22 cellular contexts compared by ENCODE assay signal in the genomic region with DNA sequence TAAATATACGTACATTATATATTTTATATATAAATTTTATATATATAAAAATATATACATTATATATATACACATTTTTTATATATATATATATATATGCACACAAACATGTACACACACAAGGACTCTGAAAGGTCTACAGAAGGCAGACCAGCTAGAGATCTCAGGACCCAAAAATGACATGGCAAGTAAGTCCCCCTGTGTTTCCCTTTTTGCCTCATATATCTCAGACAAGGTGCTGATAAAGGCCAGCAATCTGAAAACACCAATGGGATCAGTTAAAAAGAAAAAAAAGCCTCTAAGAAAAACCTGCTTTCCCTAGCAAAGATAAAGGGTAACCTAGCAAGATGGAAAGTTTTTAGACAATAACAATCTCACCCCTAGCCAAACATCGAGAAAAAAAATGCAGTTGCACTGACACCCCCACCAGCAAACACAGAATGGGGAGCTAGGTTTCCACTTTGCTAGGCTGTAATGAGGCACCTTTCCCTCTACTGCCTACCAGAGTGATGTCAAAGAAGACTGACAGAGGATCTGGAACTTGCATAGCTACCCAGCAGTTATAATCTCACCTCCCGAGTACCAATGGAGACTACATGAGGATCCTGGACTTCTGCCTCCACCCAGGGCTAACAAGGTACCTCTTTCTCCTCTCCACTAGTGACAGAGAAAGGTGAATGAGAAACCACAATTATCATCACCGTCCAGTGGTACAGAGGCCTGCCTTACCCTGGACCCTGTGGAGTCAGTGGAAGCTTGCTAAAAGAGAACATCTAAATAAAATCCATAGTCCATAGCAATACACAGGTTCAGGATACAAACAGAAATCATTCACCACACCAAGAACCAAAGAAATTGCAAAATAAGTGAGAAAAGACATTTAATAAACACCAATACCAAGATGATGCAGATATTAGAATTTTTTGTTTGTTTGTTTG.
A peak's percentile ranks its signal among the peaks of the same experiment; 100 is the strongest.
DNase-seq lines count a peak whose midpoint lies in the region; ATAC-seq and TF ChIP-seq lines count a peak whose summit lies in the region.
"Had no signal": no experiment of that assay in that cellular context is flagged by ENCODE, and none has a peak within 500 bp of the region (broad histone marks: within the 10 kb centered on the region; RNA-seq: fewer than 3 reads in every experiment).

No MANE protein-coding gene starts in this region.

- H2AFZ ChIP-seq in GM23248: no peak overlapping the region
- H2AFZ ChIP-seq: parathyroid adenoma had no signal

- POLR2A ChIA-PET in CD4-positive, alpha-beta T cell (lab: Charles Lee): no interaction called here

- no peak for DNase-seq in CD4-positive, alpha-beta T cell
- DNase-seq in GM23248: peak; percentile 31
- peak; percentile 29 for DNase-seq in activated T-helper 1 cell treated with anti-CD3 and anti-CD28 coated beads, Interleukin-12 subunit alpha, Interleukin-12 subunit beta, Interleukin-2, Interleukin-4 antibody, amounts not matched to agents 30 ng/mL and 10 ng/mL and 1 ng/mL, durations not matched to agents 14 hours and 24 hours and 36 hours (ENCODE audit: low spot score)
- no peak for DNase-seq in psoas muscle
- DNase-seq in upper lobe of right lung: no peak
- no peak for DNase-seq in mesenteric fat pad (ENCODE audit: low spot score)
- DNase-seq in head of caudate nucleus: no peak
- DNase-seq: amniotic stem cell, GF-D8, H9, heart left ventricle, IMR-90, left ventricle myocardium inferior, NCI-H1436 treated with DMSO at 0.1 percent for 48 hours, NCI-H2171, NCI-H524 treated with DMSO at 0.1 percent for 48 hours, nephron progenitor cell, T-helper 9 cell had no signal

- peak; percentile 68 for ATAC-seq in CD4-positive, alpha-beta T cell (ENCODE audit: poor library complexity)
- ATAC-seq in psoas muscle (peak; percentile 43 to 71 (median 56)), upper lobe of right lung (no peak)
- ATAC-seq: heart left ventricle had no signal

- H3K4me3 Mint-ChIP-seq in CD4-positive, alpha-beta T cell: no peak overlapping the region
- no peak overlapping the region for H3K4me3 Mint-ChIP-seq in activated T-helper 1 cell treated with anti-CD3 and anti-CD28 coated beads, Interleukin-12 subunit alpha, Interleukin-12 subunit beta, Interleukin-2, Interleukin-4 antibody, amounts not matched to agents 30 ng/mL and 10 ng/mL and 1 ng/mL, durations not matched to agents 14 hours and 24 hours and 36 hours
- H3K4me3 Mint-ChIP-seq: dendritic cell treated with granulocyte-macrophage colony-stimulating factor and Interleukin-4, amounts not matched to agents 40 ng/mL and 50 ng/mL, for 4 days; H9; nephron progenitor cell had no signal

- H3K4me3 ChIP-seq in GM23248 (no peak overlapping the region), psoas muscle (no peak overlapping the region), upper lobe of right lung (no peak overlapping the region)
- H3K4me3 ChIP-seq: heart left ventricle, left ventricle myocardium inferior, vagina had no signal

- no peaks in the 10 kb centered on the region for H3K79me2 ChIP-seq in GM23248 (ENCODE audit: insufficient read depth)
- H3K79me2 ChIP-seq: parathyroid adenoma had no signal

- H3K36me3 ChIP-seq in GM23248 (ENCODE audit: low read depth) (no peaks in the 10 kb centered on the region), psoas muscle (ENCODE audit: insufficient read depth in 1 of 2, low read depth in 1 of 2) (no peaks in the 10 kb centered on the region), upper lobe of right lung (no peaks in the 10 kb centered on the region)
- H3K36me3 ChIP-seq: heart left ventricle, left ventricle myocardium inferior, vagina had no signal

- CTCF ChIA-PET in CD4-positive, alpha-beta T cell (lab: Charles Lee): interaction anchor here (0.6 kb wide), 1 partner anchor 71 kb away, joined by 3 read pairs; no protein-coding TSS in a partner anchor

- in situ Hi-C loops in GM23248 (cut with MboI): no loop called here

- intact Hi-C loops in CD4-positive, alpha-beta T cell (cut with DNase I, micrococcal nuclease): no loop called here
- intact Hi-C loops in activated T-helper 1 cell treated with anti-CD3 and anti-CD28 coated beads, Interleukin-12 subunit alpha, Interleukin-12 subunit beta, Interleukin-2, Interleukin-4 antibody, amounts not matched to agents 30 ng/mL and 10 ng/mL and 1 ng/mL, durations not matched to agents 14 hours and 24 hours and 36 hours (cut with micrococcal nuclease): loop anchor here (1.0 to 2.0 kb wide), 2 partner anchors 19 to 57 kb away; no protein-coding TSS in a partner anchor
- intact Hi-C loops in psoas muscle (cut with DNase I) (loop anchor here in 1 of 2 donors (10.0 kb wide), 1 partner anchor 363 kb away; no protein-coding TSS in a partner anchor), upper lobe of right lung (cut with DNase I) (no loop called here), head of caudate nucleus (cut with DNase I) (no loop called here)

- H4K20me1 ChIP-seq in GM23248 (ENCODE audit: insufficient read depth): no peaks in the 10 kb centered on the region

- H3F3A ChIP-seq in GM23248 (ENCODE audit: insufficient read depth): no peaks in the 10 kb centered on the region

- H3K4me1 Mint-ChIP-seq in CD4-positive, alpha-beta T cell (ENCODE audit: low read depth): no peaks in the 10 kb centered on the region
- peaks cover 5% of the 10 kb centered on the region for H3K4me1 Mint-ChIP-seq in activated T-helper 1 cell treated with anti-CD3 and anti-CD28 coated beads, Interleukin-12 subunit alpha, Interleukin-12 subunit beta, Interleukin-2, Interleukin-4 antibody, amounts not matched to agents 30 ng/mL and 10 ng/mL and 1 ng/mL, durations not matched to agents 14 hours and 24 hours and 36 hours (ENCODE audit: low read depth)
- H3K4me1 Mint-ChIP-seq: H9, nephron progenitor cell had no signal

- no peak for TF ChIP-seq CTCF in CD4-positive, alpha-beta T cell (IDR thresholded peaks at IDR 0.05)
- TF ChIP-seq CTCF in psoas muscle (IDR thresholded peaks at IDR 0.05): no peak
- TF ChIP-seq CTCF in upper lobe of right lung (IDR thresholded peaks at IDR 0.05): no peak

- H3K27me3 Mint-ChIP-seq in CD4-positive, alpha-beta T cell: no peaks in the 10 kb centered on the region
- no peaks in the 10 kb centered on the region for H3K27me3 Mint-ChIP-seq in activated T-helper 1 cell treated with anti-CD3 and anti-CD28 coated beads, Interleukin-12 subunit alpha, Interleukin-12 subunit beta, Interleukin-2, Interleukin-4 antibody, amounts not matched to agents 30 ng/mL and 10 ng/mL and 1 ng/mL, durations not matched to agents 14 hours and 24 hours and 36 hours (ENCODE audit: insufficient read depth)
- H3K27me3 Mint-ChIP-seq: dendritic cell treated with granulocyte-macrophage colony-stimulating factor and Interleukin-4, amounts not matched to agents 40 ng/mL and 50 ng/mL, for 4 days had no signal

- WGBS in GM23248 (ENCODE audit: low coverage in 1 of 2, low lambda C conversion rate in 2 of 2, missing lambda C conversion rate in 2 of 2), 2 experiments: 53 to 74% methylated on average over 3 to 4 of the region's 4 CpGs
- 76 to 87% (median 81%) methylated on average over 3 to 4 of the region's 4 CpGs for WGBS in psoas muscle, 3 donors

- H3K9me3 ChIP-seq in CD4-positive, alpha-beta T cell (ENCODE audit: control insufficient read depth, low read length): peaks cover 25% of the 10 kb centered on the region
- H3K9me3 ChIP-seq in GM23248 (ENCODE audit: low read depth) (peaks cover 17% of the 10 kb centered on the region), psoas muscle (peaks cover 30% of the 10 kb centered on the region), upper lobe of right lung (peaks cover 13% of the 10 kb centered on the region)

- no peak overlapping the region for H3K9ac ChIP-seq in GM23248
- H3K9ac ChIP-seq: parathyroid adenoma had no signal

- H3K4me1 ChIP-seq in GM23248 (ENCODE audit: insufficient read depth): no peaks in the 10 kb centered on the region
- no peaks in the 10 kb centered on the region for H3K4me1 ChIP-seq in psoas muscle
- H3K4me1 ChIP-seq in upper lobe of right lung: no peaks in the 10 kb centered on the region
- H3K4me1 ChIP-seq: heart left ventricle, left ventricle myocardium inferior, parathyroid adenoma, vagina had no signal

- no peaks in the 10 kb centered on the region for H3K36me3 Mint-ChIP-seq in CD4-positive, alpha-beta T cell (ENCODE audit: low read depth)
- H3K36me3 Mint-ChIP-seq in activated T-helper 1 cell treated with anti-CD3 and anti-CD28 coated beads, Interleukin-12 subunit alpha, Interleukin-12 subunit beta, Interleukin-2, Interleukin-4 antibody, amounts not matched to agents 30 ng/mL and 10 ng/mL and 1 ng/mL, durations not matched to agents 14 hours and 24 hours and 36 hours (ENCODE audit: low read depth): peaks cover 1% of the 10 kb centered on the region

- no peaks in the 10 kb centered on the region for H3K27me3 ChIP-seq in CD4-positive, alpha-beta T cell (ENCODE audit: control insufficient read depth, insufficient read depth, low read length)
- no peaks in the 10 kb centered on the region for H3K27me3 ChIP-seq in GM23248 (replicated peaks; ENCODE audit: insufficient read depth)
- H3K27me3 ChIP-seq in psoas muscle (ENCODE audit: insufficient read depth in 3 of 3, low read length in 2 of 3): no peaks in the 10 kb centered on the region
- H3K27me3 ChIP-seq in upper lobe of right lung: no peaks in the 10 kb centered on the region
- H3K27me3 ChIP-seq: heart left ventricle, vagina had no signal

- no peak overlapping the region for H3K4me2 ChIP-seq in GM23248 (ENCODE audit: unreplicated experiment)

- H3K27ac Mint-ChIP-seq in CD4-positive, alpha-beta T cell: no peak overlapping the region
- H3K27ac Mint-ChIP-seq in activated T-helper 1 cell treated with anti-CD3 and anti-CD28 coated beads, Interleukin-12 subunit alpha, Interleukin-12 subunit beta, Interleukin-2, Interleukin-4 antibody, amounts not matched to agents 30 ng/mL and 10 ng/mL and 1 ng/mL, durations not matched to agents 14 hours and 24 hours and 36 hours: peak overlapping the region; percentile 0
- H3K27ac Mint-ChIP-seq: activated T-helper 2 cell treated with anti-CD3 and anti-CD28 coated beads, Interferon-gamma antibody, Interleukin-2, Interleukin-4, amounts not matched to agents 10 μg/mL and 5 μg/mL and 100 μg/mL, durations not matched to agents 14 hours and 24 hours and 36 hours; dendritic cell treated with granulocyte-macrophage colony-stimulating factor and Interleukin-4, amounts not matched to agents 40 ng/mL and 50 ng/mL, for 4 days; H9; nephron progenitor cell had no signal

- peaks cover 29% of the 10 kb centered on the region for H3K9me3 Mint-ChIP-seq in CD4-positive, alpha-beta T cell
- peaks cover 40% of the 10 kb centered on the region for H3K9me3 Mint-ChIP-seq in activated T-helper 1 cell treated with anti-CD3 and anti-CD28 coated beads, Interleukin-12 subunit alpha, Interleukin-12 subunit beta, Interleukin-2, Interleukin-4 antibody, amounts not matched to agents 30 ng/mL and 10 ng/mL and 1 ng/mL, durations not matched to agents 14 hours and 24 hours and 36 hours

- H3K9me2 ChIP-seq in GM23248 (ENCODE audit: insufficient read depth): no peaks in the 10 kb centered on the region

- H3K27ac ChIP-seq in CD4-positive, alpha-beta T cell (ENCODE audit: low read depth, low read length): no peak overlapping the region
- H3K27ac ChIP-seq in GM23248 (no peak overlapping the region), psoas muscle (no peak overlapping the region), upper lobe of right lung (no peak overlapping the region)
- H3K27ac ChIP-seq: heart left ventricle, left ventricle myocardium inferior, parathyroid adenoma, vagina had no signal

Comparison
In these comparisons a context has a peak if more than half of its experiments do, and no peak if none do; other contexts are left out.
1. DNase-seq: peak in GM23248 (single experiment) and activated T-helper 1 cell treated with anti-CD3 and anti-CD28 coated beads, Interleukin-12 subunit alpha, Interleukin-12 subunit beta, Interleukin-2, Interleukin-4 antibody, amounts not matched to agents 30 ng/mL and 10 ng/mL and 1 ng/mL, durations not matched to agents 14 hours and 24 hours and 36 hours (single experiment); none in CD4-positive, alpha-beta T cell (0 of 10), psoas muscle (0 of 2), upper lobe of right lung (single experiment), mesenteric fat pad (single experiment) and head of caudate nucleus (0 of 42).